Comparison of ENCODE assay signal across 1 cellular context in the genomic region with DNA sequence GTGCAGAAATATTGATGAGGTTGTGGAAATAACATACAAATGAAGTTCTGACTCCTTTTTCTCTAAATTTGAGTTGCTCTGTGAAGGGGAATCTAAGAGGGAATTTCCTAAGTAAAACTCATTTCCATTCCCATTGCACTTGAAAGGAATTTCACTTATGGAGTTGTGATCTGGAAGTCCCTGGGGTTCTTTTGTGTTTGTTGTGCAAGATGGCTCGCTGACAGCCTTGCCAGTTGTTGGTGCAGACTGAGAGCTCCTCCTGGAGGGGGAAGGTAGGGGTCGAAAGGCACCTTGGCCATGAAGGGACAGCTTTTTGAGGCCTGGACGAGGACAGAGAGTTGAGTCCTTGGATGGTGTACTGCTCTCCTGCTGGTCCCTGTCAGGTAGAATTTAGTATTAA.
TF ChIP-seq lines count a peak whose summit lies in the region.

No MANE protein-coding gene starts in this region.

TF ChIP-seq in IMR-90, 13 proteins besides CTCF, POLR2A, EP300 and RAD21 (continued from another document):
- TF ChIP-seq, protein P1, sequence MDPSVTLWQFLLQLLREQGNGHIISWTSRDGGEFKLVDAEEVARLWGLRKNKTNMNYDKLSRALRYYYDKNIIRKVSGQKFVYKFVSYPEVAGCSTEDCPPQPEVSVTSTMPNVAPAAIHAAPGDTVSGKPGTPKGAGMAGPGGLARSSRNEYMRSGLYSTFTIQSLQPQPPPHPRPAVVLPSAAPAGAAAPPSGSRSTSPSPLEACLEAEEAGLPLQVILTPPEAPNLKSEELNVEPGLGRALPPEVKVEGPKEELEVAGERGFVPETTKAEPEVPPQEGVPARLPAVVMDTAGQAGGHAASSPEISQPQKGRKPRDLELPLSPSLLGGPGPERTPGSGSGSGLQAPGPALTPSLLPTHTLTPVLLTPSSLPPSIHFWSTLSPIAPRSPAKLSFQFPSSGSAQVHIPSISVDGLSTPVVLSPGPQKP (IDR thresholded peaks at IDR 0.05; ENCODE audit: borderline replicate concordance, low read depth, low read length) = no peak
- TF ChIP-seq BHLHE40 (IDR thresholded peaks at IDR 0.05; ENCODE audit: low read depth, low read length) (no peak), RFX5 (IDR thresholded peaks at IDR 0.05; ENCODE audit: low read depth, low read length) (no peak)
TF ChIP-seq in IMR-90: peak in this region for 0.
